1 cellular context compared by ENCODE assay signal in genomic region chr5:149803153-149803552, GRCh38.
TF ChIP-seq lines count a peak whose summit lies in the region.

No MANE protein-coding gene starts in this region.

TF ChIP-seq in GM12878, 131 proteins besides CTCF, POLR2A, EP300 and RAD21:
- TF ChIP-seq, protein P1, sequence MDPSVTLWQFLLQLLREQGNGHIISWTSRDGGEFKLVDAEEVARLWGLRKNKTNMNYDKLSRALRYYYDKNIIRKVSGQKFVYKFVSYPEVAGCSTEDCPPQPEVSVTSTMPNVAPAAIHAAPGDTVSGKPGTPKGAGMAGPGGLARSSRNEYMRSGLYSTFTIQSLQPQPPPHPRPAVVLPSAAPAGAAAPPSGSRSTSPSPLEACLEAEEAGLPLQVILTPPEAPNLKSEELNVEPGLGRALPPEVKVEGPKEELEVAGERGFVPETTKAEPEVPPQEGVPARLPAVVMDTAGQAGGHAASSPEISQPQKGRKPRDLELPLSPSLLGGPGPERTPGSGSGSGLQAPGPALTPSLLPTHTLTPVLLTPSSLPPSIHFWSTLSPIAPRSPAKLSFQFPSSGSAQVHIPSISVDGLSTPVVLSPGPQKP (IDR thresholded peaks at IDR 0.05; ENCODE audit: low read depth, low read length) = no peak
- TF ChIP-seq NFXL1 (IDR thresholded peaks at IDR 0.05; ENCODE audit: borderline replicate concordance) = peak; percentile 69; the same call in 1 of the 2 replicates
- TF ChIP-seq ZNF687 (IDR thresholded peaks at IDR 0.05) = peak; percentile 75
- TF ChIP-seq MYB (IDR thresholded peaks at IDR 0.05; ENCODE audit: borderline replicate concordance, low read depth, low read length) = no peak
- TF ChIP-seq, protein P2, sequence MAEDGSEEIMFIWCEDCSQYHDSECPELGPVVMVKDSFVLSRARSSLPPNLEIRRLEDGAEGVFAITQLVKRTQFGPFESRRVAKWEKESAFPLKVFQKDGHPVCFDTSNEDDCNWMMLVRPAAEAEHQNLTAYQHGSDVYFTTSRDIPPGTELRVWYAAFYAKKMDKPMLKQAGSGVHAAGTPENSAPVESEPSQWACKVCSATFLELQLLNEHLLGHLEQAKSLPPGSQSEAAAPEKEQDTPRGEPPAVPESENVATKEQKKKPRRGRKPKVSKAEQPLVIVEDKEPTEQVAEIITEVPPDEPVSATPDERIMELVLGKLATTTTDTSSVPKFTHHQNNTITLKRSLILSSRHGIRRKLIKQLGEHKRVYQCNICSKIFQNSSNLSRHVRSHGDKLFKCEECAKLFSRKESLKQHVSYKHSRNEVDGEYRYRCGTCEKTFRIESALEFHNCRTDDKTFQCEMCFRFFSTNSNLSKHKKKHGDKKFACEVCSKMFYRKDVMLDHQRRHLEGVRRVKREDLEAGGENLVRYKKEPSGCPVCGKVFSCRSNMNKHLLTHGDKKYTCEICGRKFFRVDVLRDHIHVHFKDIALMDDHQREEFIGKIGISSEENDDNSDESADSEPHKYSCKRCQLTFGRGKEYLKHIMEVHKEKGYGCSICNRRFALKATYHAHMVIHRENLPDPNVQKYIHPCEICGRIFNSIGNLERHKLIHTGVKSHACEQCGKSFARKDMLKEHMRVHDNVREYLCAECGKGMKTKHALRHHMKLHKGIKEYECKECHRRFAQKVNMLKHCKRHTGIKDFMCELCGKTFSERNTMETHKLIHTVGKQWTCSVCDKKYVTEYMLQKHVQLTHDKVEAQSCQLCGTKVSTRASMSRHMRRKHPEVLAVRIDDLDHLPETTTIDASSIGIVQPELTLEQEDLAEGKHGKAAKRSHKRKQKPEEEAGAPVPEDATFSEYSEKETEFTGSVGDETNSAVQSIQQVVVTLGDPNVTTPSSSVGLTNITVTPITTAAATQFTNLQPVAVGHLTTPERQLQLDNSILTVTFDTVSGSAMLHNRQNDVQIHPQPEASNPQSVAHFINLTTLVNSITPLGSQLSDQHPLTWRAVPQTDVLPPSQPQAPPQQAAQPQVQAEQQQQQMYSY (CRISPR knock-in tag; IDR thresholded peaks at IDR 0.05) = no peak
- 0 out of 4 replicates have a peak, but pooled peaks of 1 of the 2 experiments have one; percentile 9 for TF ChIP-seq IKZF2 (IDR thresholded peaks at IDR 0.05)
- no peak for TF ChIP-seq SIN3A (IDR thresholded peaks at IDR 0.05; ENCODE audit: low read depth, low read length)
- peak; percentile 35; the same call in 1 of the 2 replicates for TF ChIP-seq LARP7 (IDR thresholded peaks at IDR 0.05)
- TF ChIP-seq SMARCA5 (IDR thresholded peaks at IDR 0.05) = peak; percentile 63; the same call in 1 of the 2 replicates
- TF ChIP-seq, protein P3, sequence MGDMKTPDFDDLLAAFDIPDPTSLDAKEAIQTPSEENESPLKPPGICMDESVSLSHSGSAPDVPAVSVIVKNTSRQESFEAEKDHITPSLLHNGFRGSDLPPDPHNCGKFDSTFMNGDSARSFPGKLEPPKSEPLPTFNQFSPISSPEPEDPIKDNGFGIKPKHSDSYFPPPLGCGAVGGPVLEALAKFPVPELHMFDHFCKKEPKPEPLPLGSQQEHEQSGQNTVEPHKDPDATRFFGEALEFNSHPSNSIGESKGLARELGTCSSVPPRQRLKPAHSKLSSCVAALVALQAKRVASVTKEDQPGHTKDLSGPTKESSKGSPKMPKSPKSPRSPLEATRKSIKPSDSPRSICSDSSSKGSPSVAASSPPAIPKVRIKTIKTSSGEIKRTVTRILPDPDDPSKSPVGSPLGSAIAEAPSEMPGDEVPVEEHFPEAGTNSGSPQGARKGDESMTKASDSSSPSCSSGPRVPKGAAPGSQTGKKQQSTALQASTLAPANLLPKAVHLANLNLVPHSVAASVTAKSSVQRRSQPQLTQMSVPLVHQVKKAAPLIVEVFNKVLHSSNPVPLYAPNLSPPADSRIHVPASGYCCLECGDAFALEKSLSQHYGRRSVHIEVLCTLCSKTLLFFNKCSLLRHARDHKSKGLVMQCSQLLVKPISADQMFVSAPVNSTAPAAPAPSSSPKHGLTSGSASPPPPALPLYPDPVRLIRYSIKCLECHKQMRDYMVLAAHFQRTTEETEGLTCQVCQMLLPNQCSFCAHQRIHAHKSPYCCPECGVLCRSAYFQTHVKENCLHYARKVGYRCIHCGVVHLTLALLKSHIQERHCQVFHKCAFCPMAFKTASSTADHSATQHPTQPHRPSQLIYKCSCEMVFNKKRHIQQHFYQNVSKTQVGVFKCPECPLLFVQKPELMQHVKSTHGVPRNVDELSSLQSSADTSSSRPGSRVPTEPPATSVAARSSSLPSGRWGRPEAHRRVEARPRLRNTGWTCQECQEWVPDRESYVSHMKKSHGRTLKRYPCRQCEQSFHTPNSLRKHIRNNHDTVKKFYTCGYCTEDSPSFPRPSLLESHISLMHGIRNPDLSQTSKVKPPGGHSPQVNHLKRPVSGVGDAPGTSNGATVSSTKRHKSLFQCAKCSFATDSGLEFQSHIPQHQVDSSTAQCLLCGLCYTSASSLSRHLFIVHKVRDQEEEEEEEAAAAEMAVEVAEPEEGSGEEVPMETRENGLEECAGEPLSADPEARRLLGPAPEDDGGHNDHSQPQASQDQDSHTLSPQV (IDR thresholded peaks at IDR 0.05) = peak; percentile 97
- no peak for TF ChIP-seq NR2C1 (IDR thresholded peaks at IDR 0.05)
